In genomic region chr12:130497991-130498390, GRCh38 we compare ENCODE assay signal across 19 cellular contexts.
"Had no signal": no experiment of that assay in that cellular context is flagged by ENCODE, and none has a peak within 500 bp of the region (broad histone marks: within the 10 kb centered on the region; RNA-seq: fewer than 3 reads in every experiment).

No MANE protein-coding gene starts in this region.

- H3K9ac ChIP-seq: SK-N-SH had no signal

- DNase-seq: IMR-90, Karpas-422, KG1, MM.1S, NCI-H1092 treated with DMSO at 0.1 percent for 48 hours, NCI-H1436, NCI-H2081 treated with DMSO at 0.1 percent for 48 hours, NCI-H226, NCI-H446, NCI-H510A, NCI-H524 treated with DMSO at 0.1 percent for 48 hours, NCI-H69, NCI-H774, PC-3, SIG-M5, SK-N-SH, SW 1271, T-cell had no signal

- H3K9me3 ChIP-seq: SK-N-SH had no signal

- FAIRE-seq: HepG2 had no signal

- H3K4me2 ChIP-seq: SK-N-SH had no signal
